ENCODE assay signal across 8 cellular contexts in the genomic region with DNA sequence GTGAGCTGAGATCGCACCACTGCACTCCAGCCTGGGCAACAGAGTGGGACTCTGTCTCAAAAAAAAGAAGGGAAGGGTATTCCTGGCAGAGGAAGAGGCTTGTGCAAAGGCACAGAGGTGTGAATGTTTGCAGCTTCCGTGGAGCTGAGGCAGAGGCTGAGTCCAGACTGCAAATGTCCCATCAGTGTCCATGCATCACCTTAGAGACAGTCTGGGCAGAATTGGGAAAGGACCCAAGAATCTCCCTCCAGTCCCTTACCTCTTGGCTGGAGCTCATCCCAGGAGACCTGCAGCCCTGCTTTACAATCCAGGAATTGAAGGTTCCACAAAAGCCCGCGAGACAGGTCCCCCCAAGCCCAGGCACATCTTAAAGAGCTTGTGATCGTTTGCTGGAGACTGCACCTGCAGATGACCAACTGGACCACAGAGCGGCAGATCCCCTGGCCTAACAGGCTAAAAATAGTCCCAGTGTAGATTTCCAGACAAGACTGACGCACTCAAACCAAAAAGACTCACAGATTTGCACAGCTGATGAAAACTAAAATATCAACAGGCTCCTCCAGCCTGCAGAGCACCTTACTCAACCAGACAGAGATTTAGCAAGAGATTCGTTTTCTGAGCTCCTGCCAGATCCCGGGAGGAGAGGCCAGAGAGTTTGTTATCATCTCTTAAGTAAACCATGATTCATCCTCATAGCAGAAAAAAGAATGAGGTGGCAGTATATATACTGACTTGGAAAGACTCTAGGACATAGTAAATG. TPM values are rescaled to one million over a fixed set of nuclear protein-coding genes. Genes with fewer than 3 reads are reported as not detected.
DNase-seq lines count a peak whose midpoint lies in the region; ATAC-seq and TF ChIP-seq lines count a peak whose summit lies in the region.
"Had no signal": no experiment of that assay in that cellular context is flagged by ENCODE, and none has a peak within 500 bp of the region (broad histone marks: within the 10 kb centered on the region; RNA-seq: fewer than 3 reads in every experiment).

No MANE protein-coding gene starts in this region.

- H3K27me3 ChIP-seq in ascending aorta (no peaks in the 10 kb centered on the region), upper lobe of left lung (no peaks in the 10 kb centered on the region)
- H3K27me3 ChIP-seq: heart right ventricle had no signal

- H3K36me3 ChIP-seq in ascending aorta: no peaks in the 10 kb centered on the region
- H3K36me3 ChIP-seq in upper lobe of left lung: no peaks in the 10 kb centered on the region
- H3K36me3 ChIP-seq: heart right ventricle had no signal

- no peak for TF ChIP-seq EP300 in upper lobe of left lung (IDR thresholded peaks at IDR 0.05)

- ATAC-seq in left colon (peak; percentile 58), upper lobe of left lung (ENCODE audit: low FRiP score in 2 of 2) (peak; percentile 69 to 90), HG02642 (IDR thresholded peaks at IDR 0.05; ENCODE audit: poor library complexity, unreplicated experiment) (no peak), GM18873 (IDR thresholded peaks at IDR 0.05; ENCODE audit: low FRiP score, unreplicated experiment) (no peak)

- intact Hi-C loops in ascending aorta (cut with DNase I) (loop anchor here (2.0 kb wide), 1 partner anchor 20 kb away; no protein-coding TSS in a partner anchor), left colon (cut with DNase I, micrococcal nuclease) (no loop called here)

- no peaks in the 10 kb centered on the region for H3K4me1 Mint-ChIP-seq in progenitor cell of endocrine pancreas (ENCODE audit: low read depth)

- no peaks in the 10 kb centered on the region for H3K27me3 Mint-ChIP-seq in progenitor cell of endocrine pancreas

- no peak for TF ChIP-seq POLR2A in upper lobe of left lung (IDR thresholded peaks at IDR 0.05)

- WGBS in upper lobe of left lung, 2 donors: 39 to 49% methylated on average over 9 of the region's 9 CpGs

- TF ChIP-seq CTCF in ascending aorta (IDR thresholded peaks at IDR 0.05): no peak
- TF ChIP-seq CTCF in upper lobe of left lung (IDR thresholded peaks at IDR 0.05): no peak
- TF ChIP-seq CTCF in progenitor cell of endocrine pancreas (IDR thresholded peaks at IDR 0.05; ENCODE audit: unreplicated experiment): no peak

- H3K9me3 Mint-ChIP-seq in progenitor cell of endocrine pancreas (ENCODE audit: low read depth): no peaks in the 10 kb centered on the region

- H3K27ac Mint-ChIP-seq in progenitor cell of endocrine pancreas: no peak overlapping the region

- no peak overlapping the region for H3K4me3 Mint-ChIP-seq in progenitor cell of endocrine pancreas (ENCODE audit: low read depth)

- H3K4me3 ChIP-seq in ascending aorta (no peak overlapping the region), upper lobe of left lung (no peak overlapping the region)
- H3K4me3 ChIP-seq: heart right ventricle had no signal

- no peaks in the 10 kb centered on the region for H3K36me3 Mint-ChIP-seq in progenitor cell of endocrine pancreas (ENCODE audit: insufficient read depth)

- H3K9me3 ChIP-seq in ascending aorta (no peaks in the 10 kb centered on the region), upper lobe of left lung (no peaks in the 10 kb centered on the region)
- H3K9me3 ChIP-seq: heart right ventricle had no signal

- DNase-seq in HS-5 (ENCODE audit: low read depth): peak; percentile 93
- DNase-seq in ascending aorta (ENCODE audit: low spot score in 2 of 2): peak in 1 of 2 donors; percentile 87
- peak; percentile 26 to 58 for DNase-seq in left colon
- DNase-seq in upper lobe of left lung: peak in 1 of 2 donors; percentile 64
- no peak for DNase-seq in progenitor cell of endocrine pancreas (ENCODE audit: low spot score, unreplicated experiment)
- DNase-seq: heart right ventricle had no signal

- H3K27ac ChIP-seq in ascending aorta (peak overlapping the region; percentile 3 to 4), upper lobe of left lung (no peak overlapping the region)
- H3K27ac ChIP-seq: heart right ventricle had no signal

- H3K4me1 ChIP-seq in ascending aorta (peaks cover 0 to 7% of the 10 kb centered on the region in 2 donors), upper lobe of left lung (peaks cover 0 to 10% (median 2%) of the 10 kb centered on the region in 4 donors)

RNA-seq across cellular contexts. Expression of gene NANOS1, which starts 22.9 kb away (rescaled TPM):
- 5.3 TPM for total RNA-seq in ascending aorta
- total RNA-seq in left colon: 1 to 10 TPM in 1 of 2 donors, under 1 TPM in 1; 0.27 to 1.1 TPM
- 1 to 10 TPM in 3 of 6 donors, under 1 TPM in 1, not detected in 2; 0.69 to 3.0 (median 1.9) TPM for total RNA-seq in upper lobe of left lung
- total RNA-seq in progenitor cell of endocrine pancreas: 2.7 and 3.5 TPM in 2 replicates

Comparison
In these comparisons a context has a peak if more than half of its experiments do, and no peak if none do; other contexts are left out.
1. H3K27ac ChIP-seq: peak in ascending aorta (2 of 2); none in upper lobe of left lung (0 of 4).
2. ATAC-seq: peak in left colon (single experiment) and upper lobe of left lung (2 of 2); none in HG02642 (single experiment) and GM18873 (single experiment).